10 cellular contexts compared by ENCODE assay signal in the genomic region with DNA sequence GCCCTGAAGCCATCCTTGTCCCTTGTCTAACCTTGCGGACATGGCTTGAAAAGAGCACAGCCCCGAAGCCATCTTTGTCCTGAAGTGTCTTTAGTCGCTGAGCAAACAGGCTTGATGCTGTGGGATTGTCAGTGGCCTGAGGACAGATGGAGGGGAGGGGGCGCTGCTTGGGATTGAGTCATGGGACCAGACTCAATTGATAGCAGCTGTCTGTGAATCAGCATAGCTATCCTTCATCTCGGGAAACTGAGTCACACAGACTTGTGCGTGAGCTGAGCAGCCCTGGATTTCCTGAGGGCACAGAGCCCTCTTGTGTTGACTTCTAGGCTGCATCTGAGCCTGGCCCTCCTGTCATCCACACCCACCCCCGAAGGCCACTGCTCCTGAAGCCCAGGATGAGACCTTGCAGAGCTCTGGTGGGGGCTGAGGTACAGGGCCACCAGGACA. TPM values are rescaled to one million over a fixed set of nuclear protein-coding genes. Genes with fewer than 3 reads are reported as not detected.
DNase-seq lines count a peak whose midpoint lies in the region; ATAC-seq and TF ChIP-seq lines count a peak whose summit lies in the region.
"Had no signal": no experiment of that assay in that cellular context is flagged by ENCODE, and none has a peak within 500 bp of the region (broad histone marks: within the 10 kb centered on the region; RNA-seq: fewer than 3 reads in every experiment).

No MANE protein-coding gene starts in this region.

- H3K36me3 ChIP-seq in left ventricle myocardium inferior: no peaks in the 10 kb centered on the region

- H3K27me3 ChIP-seq in left ventricle myocardium inferior (ENCODE audit: low read depth): peaks cover 30% of the 10 kb centered on the region

- H3K4me1 Mint-ChIP-seq in activated CD8-positive, alpha-beta memory T cell treated with anti-CD3 and anti-CD28 coated beads, Interleukin-2, amount 10 ng/mL, durations not matched to agents 7 days and 5 days: peaks cover 22% of the 10 kb centered on the region
- no peaks in the 10 kb centered on the region for H3K4me1 Mint-ChIP-seq in osteocyte (ENCODE audit: unreplicated experiment)

- no peaks in the 10 kb centered on the region for H3K9me3 Mint-ChIP-seq in activated CD8-positive, alpha-beta memory T cell treated with anti-CD3 and anti-CD28 coated beads, Interleukin-2, amount 10 ng/mL, durations not matched to agents 7 days and 5 days (ENCODE audit: low read depth)
- no peaks in the 10 kb centered on the region for H3K9me3 Mint-ChIP-seq in osteocyte (ENCODE audit: unreplicated experiment)

- TF ChIP-seq CTCF in astrocyte of the spinal cord (IDR thresholded peaks at IDR 0.05; ENCODE audit: low read depth, low read length) (peak; percentile 44), osteocyte (IDR thresholded peaks at IDR 0.05) (peak; percentile 32), left ventricle myocardium inferior (IDR thresholded peaks at IDR 0.05; ENCODE audit: borderline replicate concordance) (no peak)

- intact Hi-C loops in left ventricle myocardium inferior (cut with micrococcal nuclease): no loop called here

- no peak overlapping the region for H3K4me3 Mint-ChIP-seq in activated CD8-positive, alpha-beta memory T cell treated with anti-CD3 and anti-CD28 coated beads, Interleukin-2, amount 10 ng/mL, durations not matched to agents 7 days and 5 days
- H3K4me3 Mint-ChIP-seq in osteocyte (ENCODE audit: unreplicated experiment): no peak overlapping the region

- H3K36me3 Mint-ChIP-seq in activated CD8-positive, alpha-beta memory T cell treated with anti-CD3 and anti-CD28 coated beads, Interleukin-2, amount 10 ng/mL, durations not matched to agents 7 days and 5 days: peaks cover 48% of the 10 kb centered on the region
- H3K36me3 Mint-ChIP-seq in osteocyte (ENCODE audit: unreplicated experiment): no peaks in the 10 kb centered on the region

- H3K4me3 ChIP-seq in astrocyte of the spinal cord (ENCODE audit: low read depth, low read length) (no peak overlapping the region), left ventricle myocardium inferior (no peak overlapping the region)

- H3K27ac ChIP-seq in left ventricle myocardium inferior (replicated peaks): no peak overlapping the region

- H3K27me3 Mint-ChIP-seq in activated CD8-positive, alpha-beta memory T cell treated with anti-CD3 and anti-CD28 coated beads, Interleukin-2, amount 10 ng/mL, durations not matched to agents 7 days and 5 days: no peaks in the 10 kb centered on the region
- H3K27me3 Mint-ChIP-seq in osteocyte (ENCODE audit: unreplicated experiment): peaks cover 2% of the 10 kb centered on the region

- peaks cover 12% of the 10 kb centered on the region for H3K4me1 ChIP-seq in left ventricle myocardium inferior

- peak; percentile 11 for ATAC-seq in activated CD8-positive, alpha-beta memory T cell treated with anti-CD3 and anti-CD28 coated beads, Interleukin-2, amount 10 ng/mL, durations not matched to agents 7 days and 5 days
- ATAC-seq in HG03354 (IDR thresholded peaks at IDR 0.05; ENCODE audit: poor library complexity, severe bottlenecking, unreplicated experiment) (no peak), HG03439 (IDR thresholded peaks at IDR 0.05; ENCODE audit: unreplicated experiment) (no peak)

- no peaks in the 10 kb centered on the region for H3K9me3 ChIP-seq in left ventricle myocardium inferior (replicated peaks)

- CTCF ChIA-PET in activated CD8-positive, alpha-beta memory T cell treated with anti-CD3 and anti-CD28 coated beads, Interleukin-2, amount 10 ng/mL, durations not matched to agents 7 days and 5 days (lab: Charles Lee): interaction anchor here (0.7 to 2.2 kb wide), 4 partner anchors 8 to 171 kb away, joined by 3 to 5 read pairs (median 4); no protein-coding TSS in a partner anchor

- no peak for DNase-seq in activated CD8-positive, alpha-beta memory T cell treated with anti-CD3 and anti-CD28 coated beads, Interleukin-2, amount 10 ng/mL, durations not matched to agents 7 days and 5 days
- no peak for DNase-seq in activated CD8-positive, alpha-beta memory T cell treated with anti-CD3 and anti-CD28 coated beads, Interleukin-2, amount 50 U/mL, for 4 hours
- DNase-seq in HuH-7.5 (ENCODE audit: low spot score): peak; percentile 63
- DNase-seq in astrocyte of the spinal cord (ENCODE audit: low read depth, low spot score): no peak
- no peak for DNase-seq in osteocyte (ENCODE audit: extremely low spot score, unreplicated experiment)
- DNase-seq in left ventricle myocardium inferior: no peak
- DNase-seq: HCEC 1CT, NCI-H1048 had no signal

- in situ Hi-C loops in astrocyte of the spinal cord (cut with HindIII; ENCODE audit: low sequenced_read_pairs): no loop called here

- no peak overlapping the region for H3K27ac Mint-ChIP-seq in activated CD8-positive, alpha-beta memory T cell treated with anti-CD3 and anti-CD28 coated beads, Interleukin-2, amount 10 ng/mL, durations not matched to agents 7 days and 5 days
- no peak overlapping the region for H3K27ac Mint-ChIP-seq in osteocyte (ENCODE audit: unreplicated experiment)

RNA-seq across cellular contexts. Expression of gene MYO1G, which starts 14.4 kb away (rescaled TPM):
- total RNA-seq in activated CD8-positive, alpha-beta memory T cell treated with anti-CD3 and anti-CD28 coated beads, Interleukin-2, amount 10 ng/mL, durations not matched to agents 7 days and 5 days: 100 to 1,000 TPM; 502 to 567 TPM
- total RNA-seq in osteocyte (0.05 TPM in 1 of 2 replicates, not detected in the other), left ventricle myocardium inferior (0.77 TPM)

RNA-seq across cellular contexts. Expression of gene CCM2, which starts 35.6 kb away (rescaled TPM):
- 100 to 1,000 TPM in 1 of 2 experiments, 10 to 100 TPM in 1; 87.5 to 113 TPM for total RNA-seq in activated CD8-positive, alpha-beta memory T cell treated with anti-CD3 and anti-CD28 coated beads, Interleukin-2, amount 10 ng/mL, durations not matched to agents 7 days and 5 days
- 41.4 and 42.3 TPM in 2 replicates for total RNA-seq in osteocyte
- total RNA-seq in left ventricle myocardium inferior: 24.5 TPM

Comparison
In these comparisons a context has a peak if more than half of its experiments do, and no peak if none do; other contexts are left out.
1. RNA of gene MYO1G, which starts 14.4 kb away (total RNA-seq): 502 to 567 TPM in activated CD8-positive, alpha-beta memory T cell treated with anti-CD3 and anti-CD28 coated beads, Interleukin-2, amount 10 ng/mL, durations not matched to agents 7 days and 5 days; 0.77 TPM in left ventricle myocardium inferior (single experiment) and 0.05 TPM in osteocyte; every median in the first group is over 100 times any median in the second.